8 cellular contexts compared by ENCODE assay signal in genomic region chr1:23800396-23801337, GRCh38. TPM values are rescaled to one million over a fixed set of nuclear protein-coding genes. Genes with fewer than 3 reads are reported as not detected.
A peak's percentile ranks its signal among the peaks of the same experiment; 100 is the strongest.
DNase-seq lines count a peak whose midpoint lies in the region; ATAC-seq and TF ChIP-seq lines count a peak whose summit lies in the region.

GALE (minus strand) TSS chr1:23800754; CDS start chr1:23799007, 1,747 bp downstream.

- WGBS in testis, 2 donors, result 0 to 1% methylated on average over 6 to 67 of the region's 83 CpGs

- peak within 1 kb of the TSS; percentile 93 for H3K27ac Mint-ChIP-seq in HFFc6
- H3K27ac Mint-ChIP-seq in activated naive CD4-positive, alpha-beta T cell treated with anti-CD3 and anti-CD28 coated beads, Interleukin-2, amount 50 U/mL, for 72 hours, result peak within 1 kb of the TSS; percentile 92 to 97

- peaks cover 35% of the 10 kb centered on the region for H3K36me3 ChIP-seq in osteoblast (ENCODE audit: insufficient read depth, low read length)
- H3K36me3 ChIP-seq in testis (ENCODE audit: low read depth, missing control alignments), result no peaks in the 10 kb centered on the region

- H3K4me3 Mint-ChIP-seq in HFFc6, result peak within 1 kb of the TSS; percentile 95

- no peaks in the 10 kb centered on the region for H3K9me3 Mint-ChIP-seq in HFFc6
- H3K9me3 Mint-ChIP-seq in activated naive CD4-positive, alpha-beta T cell treated with anti-CD3 and anti-CD28 coated beads, Interleukin-2, amount 50 U/mL, for 72 hours, result no peaks in the 10 kb centered on the region

- DNase-seq in GDM1 (lab: John Stamatoyannopoulos, UW), result peak; percentile 91
- peak; percentile 90 for DNase-seq in HFFc6
- DNase-seq in NCI-H1092 treated with DMSO at 0.1 percent for 48 hours (lab: John Stamatoyannopoulos, UW), result peak; percentile 96
- peak; percentile 91 for DNase-seq in SKM-1 (lab: John Stamatoyannopoulos, UW; ENCODE audit: unreplicated experiment)
- DNase-seq in activated naive CD4-positive, alpha-beta T cell treated with anti-CD3 and anti-CD28 coated beads, Interleukin-2, amount 50 U/mL, for 72 hours (ENCODE audit: low spot score in 2 of 2), result peak; percentile 94
- DNase-seq in glomerular endothelial cell (ENCODE audit: extremely low read depth, low read depth, low spot score), result no peak
- DNase-seq in osteoblast (ENCODE audit: insufficient read length, low spot score, missing footprints), result peak; percentile 100
- peak; percentile 97 for DNase-seq in testis

- peaks cover 4% of the 10 kb centered on the region; the same call in 1 of the 2 replicates for H3K36me3 Mint-ChIP-seq in HFFc6 (ENCODE audit: low read depth)
- H3K36me3 Mint-ChIP-seq in activated naive CD4-positive, alpha-beta T cell treated with anti-CD3 and anti-CD28 coated beads, Interleukin-2, amount 50 U/mL, for 72 hours, result peaks cover 6 to 10% of the 10 kb centered on the region in 2 donors

- H4K20me1 ChIP-seq in osteoblast (ENCODE audit: insufficient read depth, low read length), result no peaks in the 10 kb centered on the region

- H3K4me3 ChIP-seq in osteoblast (ENCODE audit: insufficient read depth, low read length), result peak within 1 kb of the TSS; percentile 92
- peak within 1 kb of the TSS; percentile 71 to 86 for H3K4me3 ChIP-seq in testis

- peak; percentile 88 to 93 for ATAC-seq in activated naive CD4-positive, alpha-beta T cell treated with anti-CD3 and anti-CD28 coated beads, Interleukin-2, amount 50 U/mL, for 72 hours

- TF ChIP-seq CTCF in HFFc6 (IDR thresholded peaks at IDR 0.05), result no peak; the same call in 1 of the 2 replicates
- no peak for TF ChIP-seq CTCF in osteoblast (IDR thresholded peaks at IDR 0.05; ENCODE audit: extremely low read depth, low read depth, low read length)
- peak in 1 of 3 experiments; percentile 37 for TF ChIP-seq CTCF in testis (IDR thresholded peaks at IDR 0.05)

- no peaks in the 10 kb centered on the region for H3K27me3 ChIP-seq in osteoblast (ENCODE audit: insufficient read depth, low read length)
- no peaks in the 10 kb centered on the region for H3K27me3 ChIP-seq in testis

- peak within 1 kb of the TSS; percentile 97 for H3K4me2 ChIP-seq in osteoblast (ENCODE audit: insufficient read depth, low read length)

- no peak for TF ChIP-seq POLR2A in testis (IDR thresholded peaks at IDR 0.05)

- peak within 1 kb of the TSS; percentile 74 for H2AFZ ChIP-seq in osteoblast (ENCODE audit: low read length)

- no peaks in the 10 kb centered on the region for H3K79me2 ChIP-seq in osteoblast (ENCODE audit: insufficient read depth, low read length)

- H3K4me1 ChIP-seq in osteoblast (ENCODE audit: insufficient read depth, low read length), result peaks cover 16% of the 10 kb centered on the region
- H3K4me1 ChIP-seq in testis, result peaks cover 22% of the 10 kb centered on the region

- H3K27me3 Mint-ChIP-seq in HFFc6 (ENCODE audit: insufficient read depth), result peaks cover 4% of the 10 kb centered on the region

- intact Hi-C loops in testis (cut with DNase I; ENCODE audit: low total_unique reads), result no loop called here

- H3K9me3 ChIP-seq in osteoblast (ENCODE audit: low read depth, low read length) (no peaks in the 10 kb centered on the region), testis (no peaks in the 10 kb centered on the region)

- H3K4me1 Mint-ChIP-seq in HFFc6 (ENCODE audit: low read depth), result peaks cover 17% of the 10 kb centered on the region

- H3K27ac ChIP-seq in osteoblast (ENCODE audit: low read depth, low read length) (peak within 1 kb of the TSS; percentile 63), testis (peak within 1 kb of the TSS; percentile 85)

RNA-seq across cellular contexts. Expression of gene GALE, which starts in this region (rescaled TPM):
- 10 to 100 TPM; 30.9 to 34.6 (median 33.5) TPM for total RNA-seq in HFFc6 (2021; fragmentation: NEBNext Ultra II Directional; extraction: Animal tissue kit (Norgen Biotek cat#: 25700))
- 10 to 100 TPM; 43.6 to 53.2 TPM for total RNA-seq in activated naive CD4-positive, alpha-beta T cell treated with anti-CD3 and anti-CD28 coated beads, Interleukin-2, amount 50 U/mL, for 72 hours
- total RNA-seq in glomerular endothelial cell (60.6 and 82.0 TPM in 2 replicates), osteoblast (11.8 and 13.4 TPM in 2 replicates), testis (10 to 100 TPM; 23.2 to 26.1 TPM)
- 18.7 TPM for polyA plus RNA-seq in testis (ENCODE audit: insufficient read depth, low read depth, low replicate concordance)
